In the genomic region with DNA sequence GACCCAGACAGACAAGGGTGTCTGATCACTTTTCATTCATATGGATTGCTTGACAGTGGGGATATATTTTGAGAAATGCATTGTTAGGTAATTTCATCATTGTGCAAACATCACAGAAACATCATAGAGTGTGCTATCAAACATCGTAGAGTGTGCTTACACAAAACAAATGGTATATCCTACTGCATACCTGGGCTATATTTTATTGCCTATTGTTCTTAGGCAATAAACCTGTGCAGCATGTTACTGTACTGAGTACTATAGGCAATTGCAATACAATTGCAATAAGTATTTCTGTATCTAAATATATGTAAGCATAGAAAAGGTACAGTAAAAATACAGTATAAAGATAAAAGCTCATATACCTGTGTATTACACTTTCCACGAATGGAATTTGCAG, we compare ENCODE assay signal across 6 cellular contexts.
"Had no signal": no experiment of that assay in that cellular context is flagged by ENCODE, and none has a peak within 500 bp of the region (broad histone marks: within the 10 kb centered on the region; RNA-seq: fewer than 3 reads in every experiment).

No MANE protein-coding gene starts in this region.

- ATAC-seq: GM23338, HepG2 had no signal

- H3K27ac ChIP-seq: HL-60 had no signal

- H3K4me3 ChIP-seq: GM23338 had no signal

- DNase-seq: H9, HCEC 1CT, KBM-7 had no signal

- H3K4me2 ChIP-seq: GM23338 had no signal

- H2AFZ ChIP-seq: GM23338 had no signal
